ENCODE assay signal across 16 cellular contexts in genomic region chr4:1210241-1210841, GRCh38. TPM values are rescaled to one million over a fixed set of nuclear protein-coding genes. Genes with fewer than 3 reads are reported as not detected.
DNase-seq lines count a peak whose midpoint lies in the region; ATAC-seq and TF ChIP-seq lines count a peak whose summit lies in the region.
"Had no signal": no experiment of that assay in that cellular context is flagged by ENCODE, and none has a peak within 500 bp of the region (broad histone marks: within the 10 kb centered on the region; RNA-seq: fewer than 3 reads in every experiment).

No MANE protein-coding gene starts in this region.

- H3K9me3 Mint-ChIP-seq in activated CD8-positive, alpha-beta memory T cell treated with anti-CD3 and anti-CD28 coated beads, Interleukin-2, amount 10 ng/mL, durations not matched to agents 7 days and 5 days (ENCODE audit: low read depth) = no peaks in the 10 kb centered on the region

- no peak for ATAC-seq in activated CD8-positive, alpha-beta memory T cell treated with anti-CD3 and anti-CD28 coated beads, Interleukin-2, amount 10 ng/mL, durations not matched to agents 7 days and 5 days
- no peak for ATAC-seq in HG02981 (IDR thresholded peaks at IDR 0.05; ENCODE audit: unreplicated experiment)

- H3K4me3 ChIP-seq in Peyer's patch = no peak overlapping the region
- peak overlapping the region; percentile 18 for H3K4me3 ChIP-seq in fibroblast of villous mesenchyme (ENCODE audit: low read depth, low read length)
- no peak overlapping the region for H3K4me3 ChIP-seq in muscle layer of colon (ENCODE audit: low read depth in 1 of 2, low read length in 2 of 2)
- H3K4me3 ChIP-seq in suprapubic skin = no peak overlapping the region
- H3K4me3 ChIP-seq: GM23248 had no signal

- H3K27ac Mint-ChIP-seq in activated CD8-positive, alpha-beta memory T cell treated with anti-CD3 and anti-CD28 coated beads, Interleukin-2, amount 10 ng/mL, durations not matched to agents 7 days and 5 days = no peak overlapping the region

- no peak for TF ChIP-seq EP300 in suprapubic skin (IDR thresholded peaks at IDR 0.05)

- 87% methylated on average over 9 of the region's 22 CpGs for WGBS in suprapubic skin

- H3K9me3 ChIP-seq in Peyer's patch = no peaks in the 10 kb centered on the region
- no peaks in the 10 kb centered on the region for H3K9me3 ChIP-seq in muscle layer of colon (ENCODE audit: low read length)
- H3K9me3 ChIP-seq in suprapubic skin = no peaks in the 10 kb centered on the region

- no peak overlapping the region for H3K9ac ChIP-seq in muscle layer of colon (ENCODE audit: low read length)
- H3K9ac ChIP-seq: GM23248 had no signal

- CTCF ChIA-PET in activated CD8-positive, alpha-beta memory T cell treated with anti-CD3 and anti-CD28 coated beads, Interleukin-2, amount 10 ng/mL, durations not matched to agents 7 days and 5 days (lab: Charles Lee) = interaction anchor here (0.8 kb wide), 1 partner anchor 8 kb away, joined by 3 read pairs; no protein-coding TSS in a partner anchor

- no peak for TF ChIP-seq POLR2A in Peyer's patch (IDR thresholded peaks at IDR 0.05)
- no peak for TF ChIP-seq POLR2A in suprapubic skin (IDR thresholded peaks at IDR 0.05)

- peak overlapping the region in 3 of 4 donors; percentile 69 to 81 (median 71) for H3K27ac ChIP-seq in Peyer's patch
- peak overlapping the region; percentile 40 for H3K27ac ChIP-seq in muscle layer of colon (ENCODE audit: low read depth, low read length)
- no peak overlapping the region for H3K27ac ChIP-seq in suprapubic skin
- H3K27ac ChIP-seq: GM23248 had no signal

- no peaks in the 10 kb centered on the region for H3K27me3 Mint-ChIP-seq in activated CD8-positive, alpha-beta memory T cell treated with anti-CD3 and anti-CD28 coated beads, Interleukin-2, amount 10 ng/mL, durations not matched to agents 7 days and 5 days

- H3K4me3 Mint-ChIP-seq in activated CD8-positive, alpha-beta memory T cell treated with anti-CD3 and anti-CD28 coated beads, Interleukin-2, amount 10 ng/mL, durations not matched to agents 7 days and 5 days = no peak overlapping the region

- peaks cover 2% of the 10 kb centered on the region for H3K36me3 Mint-ChIP-seq in activated CD8-positive, alpha-beta memory T cell treated with anti-CD3 and anti-CD28 coated beads, Interleukin-2, amount 10 ng/mL, durations not matched to agents 7 days and 5 days

- H3K4me1 ChIP-seq in Peyer's patch (peaks cover 3 to 54% (median 5%) of the 10 kb centered on the region in 4 donors), muscle layer of colon (ENCODE audit: insufficient read depth, low read length) (peaks cover 41% of the 10 kb centered on the region), suprapubic skin (peaks cover 70% of the 10 kb centered on the region)

- in situ Hi-C loops in ACHN (cut with HindIII; ENCODE audit: low pct_ligation_motif_present, low pct_unique_long_range_greater_than_20kb, low sequenced_read_pairs) = no loop called here

- H3K27me3 ChIP-seq in Peyer's patch = no peaks in the 10 kb centered on the region
- no peaks in the 10 kb centered on the region for H3K27me3 ChIP-seq in muscle layer of colon (ENCODE audit: control insufficient read depth in 1 of 2, insufficient read depth in 2 of 2, low read length in 2 of 2)
- H3K27me3 ChIP-seq in suprapubic skin = no peaks in the 10 kb centered on the region

- peak in 1 of 3 donors; percentile 35 for DNase-seq in Peyer's patch
- no peak for DNase-seq in fibroblast of villous mesenchyme (ENCODE audit: low read depth)
- DNase-seq in suprapubic skin (ENCODE audit: low spot score in 2 of 2) = peak; percentile 61 to 78
- DNase-seq in activated CD8-positive, alpha-beta memory T cell treated with anti-CD3 and anti-CD28 coated beads, Interleukin-2, amount 10 ng/mL, durations not matched to agents 7 days and 5 days = no peak
- DNase-seq in ACHN = no peak
- no peak for DNase-seq in NCI-H748 (lab: John Stamatoyannopoulos, UW; ENCODE audit: unreplicated experiment)
- DNase-seq: activated CD4-positive, alpha-beta T cell treated with anti-CD3 and anti-CD28 coated beads for 4 hours; activated T-cell treated with anti-CD3 and anti-CD28 coated beads for 4 hours; cerebellar nuclear complex; MV-4-11; SHP77; stimulated activated CD4-positive, alpha-beta T cell treated with anti-CD3 and anti-CD28 coated beads, Interleukin-4, amount 100 ng/mL, for 1 hour had no signal

- peaks cover 5% of the 10 kb centered on the region for H3K4me1 Mint-ChIP-seq in activated CD8-positive, alpha-beta memory T cell treated with anti-CD3 and anti-CD28 coated beads, Interleukin-2, amount 10 ng/mL, durations not matched to agents 7 days and 5 days

- TF ChIP-seq CTCF in Peyer's patch (IDR thresholded peaks at IDR 0.05) (no peak), fibroblast of villous mesenchyme (IDR thresholded peaks at IDR 0.05; ENCODE audit: insufficient read depth, low read depth, low read length) (no peak), suprapubic skin (IDR thresholded peaks at IDR 0.05) (no peak)

- H3K36me3 ChIP-seq in Peyer's patch (peaks cover 0 to 36% (median 0%) of the 10 kb centered on the region in 3 donors), muscle layer of colon (ENCODE audit: insufficient read depth, low read length) (peaks cover 28% of the 10 kb centered on the region), suprapubic skin (peaks cover 39% of the 10 kb centered on the region)

RNA-seq across cellular contexts. Expression of gene SPON2, which starts 38.0 kb away (rescaled TPM):
- total RNA-seq in Peyer's patch (100 to 1,000 TPM in 3 of 4 donors, 10 to 100 TPM in 1; 64.3 to 519 (median 165) TPM), fibroblast of villous mesenchyme (197 and 601 TPM in 2 replicates), suprapubic skin (10 to 100 TPM; 22.5 to 52.3 (median 31.8) TPM)
- total RNA-seq in activated CD8-positive, alpha-beta memory T cell treated with anti-CD3 and anti-CD28 coated beads, Interleukin-2, amount 10 ng/mL, durations not matched to agents 7 days and 5 days = 10 to 100 TPM; 11.7 to 28.0 TPM
- total RNA-seq: endothelial cell of umbilical vein had no signal

RNA-seq across cellular contexts. Expression of gene CTBP1, which starts 38.6 kb away (rescaled TPM):
- total RNA-seq in Peyer's patch (100 to 1,000 TPM; 245 to 371 (median 288) TPM), fibroblast of villous mesenchyme (235 and 314 TPM in 2 replicates), suprapubic skin (100 to 1,000 TPM; 145 to 255 (median 181) TPM)
- total RNA-seq in activated CD8-positive, alpha-beta memory T cell treated with anti-CD3 and anti-CD28 coated beads, Interleukin-2, amount 10 ng/mL, durations not matched to agents 7 days and 5 days = 100 to 1,000 TPM; 193 to 250 TPM

Comparison
In these comparisons a context has a peak if more than half of its experiments do, and no peak if none do; other contexts are left out.
1. DNase-seq: peak in suprapubic skin (2 of 2); none in fibroblast of villous mesenchyme (single experiment), activated CD8-positive, alpha-beta memory T cell treated with anti-CD3 and anti-CD28 coated beads, Interleukin-2, amount 10 ng/mL, durations not matched to agents 7 days and 5 days (single experiment), ACHN (single experiment) and NCI-H748 (single experiment).